Comparison of ENCODE assay signal across 9 cellular contexts in genomic region chr17:57115377-57115776, GRCh38.
"Had no signal": no experiment of that assay in that cellular context is flagged by ENCODE, and none has a peak within 500 bp of the region (broad histone marks: within the 10 kb centered on the region; RNA-seq: fewer than 3 reads in every experiment).

No MANE protein-coding gene starts in this region.

- H3K9me3 ChIP-seq: HAP-1 had no signal

- ATAC-seq: GM23338, HCT116 had no signal

- H3K9me3 Mint-ChIP-seq: GM23338, H9, HFFc6 had no signal

- DNase-seq: GM23248, GOT3, H7, H9, HCEC 1CT, HFFc6 had no signal

- H3K4me3 Mint-ChIP-seq: GM23338, H9, HFFc6 had no signal

- H3K4me3 ChIP-seq: GM23248, GM23338, HAP-1 had no signal

- H3K27ac Mint-ChIP-seq: GM23338, H9, HFFc6 had no signal

- H3K27ac ChIP-seq: GM23248 had no signal

- H3K4me1 ChIP-seq: HAP-1 had no signal
